8 cellular contexts compared by ENCODE assay signal in the genomic region with DNA sequence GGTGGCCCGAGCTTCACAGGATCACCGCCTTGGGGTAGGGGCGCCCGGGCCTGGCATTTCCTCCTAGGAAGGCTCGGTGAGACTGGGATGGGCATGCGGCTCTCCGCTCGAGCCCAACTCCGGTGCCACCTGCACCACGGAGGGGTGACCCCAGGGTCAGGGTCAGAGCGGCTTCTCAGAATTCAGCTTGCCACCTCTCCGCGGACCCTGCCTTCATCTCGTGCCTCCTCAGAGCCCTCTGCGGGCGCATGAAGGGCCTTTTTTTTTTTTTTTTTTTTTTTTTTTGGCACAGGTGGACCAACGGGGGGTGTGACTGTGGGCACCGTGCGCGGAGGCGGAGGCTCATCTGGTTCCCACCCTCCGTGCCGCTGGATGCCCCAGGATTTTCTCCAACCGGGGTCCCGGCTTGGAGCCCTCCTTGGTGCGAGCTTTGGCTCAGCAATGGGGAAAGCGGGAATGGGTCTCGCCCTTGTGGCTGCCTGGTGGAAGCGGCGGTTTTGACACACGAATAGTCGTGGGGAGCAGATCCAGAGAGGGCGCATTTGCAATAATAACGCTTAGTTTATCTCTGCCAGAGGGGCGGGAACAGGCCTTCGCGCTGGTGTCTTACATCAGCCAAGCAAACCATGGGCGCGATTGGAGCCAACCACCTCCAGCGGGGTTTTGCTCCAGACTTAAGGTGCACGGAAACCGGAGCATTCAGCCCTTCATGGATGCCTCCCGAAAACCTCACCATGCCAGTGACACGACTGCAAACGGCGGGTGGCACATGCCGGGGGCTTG. TPM values are rescaled to one million over a fixed set of nuclear protein-coding genes. Genes with fewer than 3 reads are reported as not detected.
DNase-seq lines count a peak whose midpoint lies in the region; ATAC-seq and TF ChIP-seq lines count a peak whose summit lies in the region.

No MANE protein-coding gene starts in this region.

- peak; percentile 91 for DNase-seq in EH (ENCODE audit: low read depth)
- DNase-seq in MV-4-11 (lab: John Stamatoyannopoulos, UW): peak; percentile 57
- peak; percentile 17 to 24 for DNase-seq in activated CD4-positive, alpha-beta T cell treated with anti-CD3 and anti-CD28 coated beads, Interleukin-2, amount 50 U/mL, for 48 hours
- DNase-seq in heart right ventricle: peak; percentile 65 to 70
- DNase-seq in stimulated activated CD4-positive, alpha-beta T cell treated with anti-CD3 and anti-CD28 coated beads, Interleukin-12 subunit alpha, Interleukin-12 subunit beta, amount 100 ng/mL, for 4 hours: no peak

- intact Hi-C loops in heart right ventricle (cut with DNase I): no loop called here

- H3K4me1 ChIP-seq in heart right ventricle (peaks cover 20 to 44% (median 34%) of the 10 kb centered on the region in 9 donors), parathyroid adenoma (peaks cover 17% of the 10 kb centered on the region)

- ATAC-seq in heart right ventricle: peak in 6 of 8 donors; percentile 4 to 19 (median 6)
- ATAC-seq in GM21367 (IDR thresholded peaks at IDR 0.05; ENCODE audit: unreplicated experiment): no peak
- no peak for ATAC-seq in GM19467 (IDR thresholded peaks at IDR 0.05; ENCODE audit: unreplicated experiment)

- WGBS in heart right ventricle, 2 donors: 26 to 27% methylated on average over 46 to 47 of the region's 47 CpGs

- peaks cover 0 to 15% (median 0%) of the 10 kb centered on the region in 7 donors for H3K27me3 ChIP-seq in heart right ventricle
- H3K27me3 ChIP-seq in parathyroid adenoma (ENCODE audit: control insufficient read depth, insufficient read depth, low read length): no peaks in the 10 kb centered on the region

- H3K9me3 ChIP-seq in heart right ventricle (peaks cover 0 to 6% (median 0%) of the 10 kb centered on the region in 11 donors), parathyroid adenoma (ENCODE audit: control insufficient read depth, low read length) (no peaks in the 10 kb centered on the region)

- peak overlapping the region; percentile 81 for H3K9ac ChIP-seq in parathyroid adenoma

- TF ChIP-seq CTCF in heart right ventricle (IDR thresholded peaks at IDR 0.05) (peak in 1 of 9 donors; percentile 10), parathyroid adenoma (IDR thresholded peaks at IDR 0.05) (no peak)

- peak overlapping the region; percentile 68 to 97 (median 88) for H3K4me3 ChIP-seq in heart right ventricle
- peak overlapping the region; percentile 97 for H3K4me3 ChIP-seq in parathyroid adenoma (ENCODE audit: low read depth, low read length)

- H3K36me3 ChIP-seq in heart right ventricle (peaks cover 0 to 7% (median 0%) of the 10 kb centered on the region in 9 donors), parathyroid adenoma (ENCODE audit: control insufficient read depth, insufficient read depth, low read length) (no peaks in the 10 kb centered on the region)

- peak overlapping the region; percentile 72 for H2AFZ ChIP-seq in parathyroid adenoma

- peak overlapping the region; percentile 98 to 100 (median 99) for H3K27ac ChIP-seq in heart right ventricle
- H3K27ac ChIP-seq in parathyroid adenoma: peak overlapping the region; percentile 99

- peak overlapping the region; percentile 92 for H3K4me2 ChIP-seq in parathyroid adenoma (ENCODE audit: low read length)

- H3K79me2 ChIP-seq in parathyroid adenoma: peaks cover 45% of the 10 kb centered on the region

RNA-seq across cellular contexts. Expression of a gene that starts 5.0 kb away (rescaled TPM):
- 10 to 100 TPM; 26.4 to 42.3 (median 31.6) TPM for total RNA-seq in heart right ventricle
- 10 to 100 TPM; 10.1 to 28.8 TPM for polyA plus RNA-seq in heart right ventricle

Comparison
In these comparisons a context has a peak if more than half of its experiments do, and no peak if none do; other contexts are left out.
1. ATAC-seq: peak in heart right ventricle (6 of 8); none in GM21367 (single experiment) and GM19467 (single experiment).